In the genomic region with DNA sequence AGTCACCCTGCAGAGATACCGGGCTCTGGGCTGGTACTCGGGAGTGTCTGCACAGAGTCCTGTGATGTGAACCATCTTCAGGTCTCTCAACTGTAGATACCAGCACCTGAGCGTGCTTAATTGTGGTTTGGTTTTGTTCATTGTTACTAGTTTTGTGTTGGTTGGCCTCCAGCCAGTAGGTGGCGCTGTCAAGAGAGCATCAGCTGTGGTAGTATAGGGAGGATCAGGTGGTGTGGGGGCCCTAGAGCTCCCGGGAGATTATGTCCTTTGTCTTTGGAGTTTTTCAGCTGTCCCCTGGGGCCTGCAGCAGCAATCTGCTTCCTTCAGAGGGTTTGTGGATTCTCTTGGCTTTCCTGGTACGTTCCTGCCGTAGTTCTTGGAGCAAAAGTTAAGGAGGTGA, we compare ENCODE assay signal across 10 cellular contexts.
DNase-seq lines count a peak whose midpoint lies in the region; ATAC-seq and TF ChIP-seq lines count a peak whose summit lies in the region.
"Had no signal": no experiment of that assay in that cellular context is flagged by ENCODE, and none has a peak within 500 bp of the region (broad histone marks: within the 10 kb centered on the region; RNA-seq: fewer than 3 reads in every experiment).

No MANE protein-coding gene starts in this region.

- TF ChIP-seq CTCF in epithelial cell of esophagus (IDR thresholded peaks at IDR 0.05; ENCODE audit: insufficient read depth, low read depth, low read length, missing control alignments) (peak; percentile 34), transverse colon (IDR thresholded peaks at IDR 0.05) (peak in 3 of 5 experiments; percentile 11 to 22 (median 12))

- no peak overlapping the region for H3K27ac ChIP-seq in transverse colon

- H3K4me3 ChIP-seq in epithelial cell of esophagus (ENCODE audit: low read length), result no peak overlapping the region
- H3K4me3 ChIP-seq in transverse colon, result no peak overlapping the region

- H3K36me3 ChIP-seq in transverse colon, result no peaks in the 10 kb centered on the region

- WGBS in transverse colon (ENCODE audit: low coverage in 1 of 2), 2 donors, result 92 to 93% methylated on average over 3 to 7 of the region's 7 CpGs

- no peaks in the 10 kb centered on the region for H3K27me3 ChIP-seq in transverse colon

- in situ Hi-C loops in transverse colon (cut with MboI; ENCODE audit: low pct_ligation_motif_present in 1 of 4, low pct_unique_long_range_greater_than_20kb in 1 of 4, low sequenced_read_pairs in 3 of 4), result no loop called here

- no peak for ATAC-seq in GM18873 (IDR thresholded peaks at IDR 0.05; ENCODE audit: low FRiP score, unreplicated experiment)

- intact Hi-C loops in transverse colon (cut with DNase I; ENCODE audit: low total_unique reads), result no loop called here

- DNase-seq in stimulated activated CD4-positive, alpha-beta T cell treated with anti-CD3 and anti-CD28 coated beads, Interleukin-15, amount 100 ng/mL, for 24 hours, result peak; percentile 24
- no peak for DNase-seq in stimulated activated CD4-positive, alpha-beta T cell treated with anti-CD3 and anti-CD28 coated beads, Interleukin-12 subunit alpha, Interleukin-12 subunit beta, amount 100 ng/mL, for 4 hours
- DNase-seq in NCI-H2171 (lab: John Stamatoyannopoulos, UW) (peak; percentile 38), epithelial cell of esophagus (ENCODE audit: low read depth) (no peak), transverse colon (no peak), NCI-H1048 (lab: John Stamatoyannopoulos, UW) (no peak), medulla oblongata (ENCODE audit: extremely low spot score) (no peak)
- DNase-seq: CD4-positive, CD25-positive, alpha-beta regulatory T cell; SHP77 treated with DMSO at 0.1 percent for 48 hours had no signal

- no peak for TF ChIP-seq EP300 in transverse colon (IDR thresholded peaks at IDR 0.05; ENCODE audit: low read depth)

- peaks cover 10 to 17% of the 10 kb centered on the region in 2 donors for H3K9me3 ChIP-seq in transverse colon

- no peak for TF ChIP-seq POLR2A in transverse colon (IDR thresholded peaks at IDR 0.05)

- peaks cover 0 to 12% (median 4%) of the 10 kb centered on the region in 4 donors for H3K4me1 ChIP-seq in transverse colon

Comparison
In these comparisons a context has a peak if more than half of its experiments do, and no peak if none do; other contexts are left out.
1. DNase-seq: peak in stimulated activated CD4-positive, alpha-beta T cell treated with anti-CD3 and anti-CD28 coated beads, Interleukin-15, amount 100 ng/mL, for 24 hours (single experiment) and NCI-H2171 (single experiment); none in stimulated activated CD4-positive, alpha-beta T cell treated with anti-CD3 and anti-CD28 coated beads, Interleukin-12 subunit alpha, Interleukin-12 subunit beta, amount 100 ng/mL, for 4 hours (single experiment), epithelial cell of esophagus (single experiment), transverse colon (single experiment), NCI-H1048 (single experiment) and medulla oblongata (single experiment).